Comparison of ENCODE assay signal across 14 cellular contexts in the genomic region with DNA sequence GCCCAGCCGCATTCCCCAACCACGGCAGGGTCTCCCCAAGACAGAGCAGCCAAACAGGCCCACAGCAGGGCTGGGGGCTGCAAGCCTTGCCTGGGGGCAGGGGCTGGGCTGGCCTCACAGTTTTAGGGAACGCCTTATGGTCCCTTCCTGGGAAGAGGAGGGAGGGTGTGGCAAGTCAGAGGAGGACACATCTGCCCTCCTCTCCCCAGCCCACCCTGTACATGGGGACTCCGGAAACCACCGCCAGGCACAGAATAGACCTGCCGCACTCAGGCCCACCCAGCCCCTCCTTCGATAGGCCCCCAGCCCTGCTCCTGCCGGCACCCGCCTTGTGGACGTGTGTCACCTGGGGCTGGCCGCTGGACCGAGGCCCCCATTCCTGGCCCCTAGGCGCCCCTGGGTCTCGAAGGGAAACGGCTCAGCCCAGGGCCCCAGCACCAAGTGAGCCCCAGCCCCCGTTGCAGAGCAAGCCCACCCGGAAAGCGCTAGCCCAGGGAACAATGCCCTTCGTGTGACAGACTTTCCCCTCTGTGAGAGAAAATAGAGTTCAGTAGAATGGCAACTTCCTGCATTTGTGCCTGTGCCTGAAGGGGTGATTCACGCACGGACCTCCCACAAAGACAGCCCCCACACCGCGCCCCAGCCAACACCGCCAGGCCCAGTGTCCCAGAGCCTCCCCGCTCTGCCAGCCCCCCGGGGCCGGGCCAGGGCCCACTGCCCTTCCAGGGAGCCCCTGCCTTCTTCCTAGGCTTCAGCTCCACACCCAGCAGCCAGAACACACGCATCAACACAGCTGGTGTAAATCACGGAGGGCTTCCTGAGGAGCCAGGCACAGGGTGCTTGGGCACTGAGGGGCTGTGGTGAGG. TPM values are rescaled to one million over a fixed set of nuclear protein-coding genes. Genes with fewer than 3 reads are reported as not detected.
DNase-seq lines count a peak whose midpoint lies in the region; ATAC-seq and TF ChIP-seq lines count a peak whose summit lies in the region.
"Had no signal": no experiment of that assay in that cellular context is flagged by ENCODE, and none has a peak within 500 bp of the region (broad histone marks: within the 10 kb centered on the region; RNA-seq: fewer than 3 reads in every experiment).

No MANE protein-coding gene starts in this region.

- no peak for DNase-seq in activated CD4-positive, CD25-positive, alpha-beta regulatory T cell treated with anti-CD3 and anti-CD28 coated beads, Interleukin-2, amount 50 U/mL, for 72 hours
- peak; percentile 98 to 99 for DNase-seq in SJSA1 (ENCODE audit: low read depth in 1 of 2, low spot score in 2 of 2)
- peak; percentile 25 for DNase-seq in epithelial cell of esophagus (ENCODE audit: low read depth)
- peak; percentile 28 for DNase-seq in stimulated activated CD4-positive, alpha-beta T cell treated with anti-CD3 and anti-CD28 coated beads, Interleukin-2, amount 100 ng/mL, for 4 hours (ENCODE audit: low read depth)
- DNase-seq in Ammon's horn (ENCODE audit: low spot score) = no peak
- no peak for DNase-seq in type B pancreatic cell (ENCODE audit: extremely low spot score, unreplicated experiment)
- DNase-seq: ACHN, NCI-H2107 had no signal

- peaks cover 65% of the 10 kb centered on the region for H3K4me1 ChIP-seq in SJSA1 (replicated peaks)

- no peaks in the 10 kb centered on the region for H3K9me3 Mint-ChIP-seq in type B pancreatic cell

- H3K36me3 Mint-ChIP-seq in type B pancreatic cell = no peaks in the 10 kb centered on the region

- no peaks in the 10 kb centered on the region for H3K27me3 ChIP-seq in SJSA1 (replicated peaks)

- no peak for TF ChIP-seq CTCF in epithelial cell of esophagus (IDR thresholded peaks at IDR 0.05; ENCODE audit: insufficient read depth, low read depth, low read length, missing control alignments)
- no peak for TF ChIP-seq CTCF in type B pancreatic cell (conservative IDR thresholded peaks at IDR 0.05)

- no peaks in the 10 kb centered on the region for H3K36me3 ChIP-seq in SJSA1
- H3K36me3 ChIP-seq: vagina had no signal

- H3K9me3 ChIP-seq in SJSA1 (replicated peaks) = peaks cover 3% of the 10 kb centered on the region
- H3K9me3 ChIP-seq: vagina had no signal

- ATAC-seq in activated CD4-positive, CD25-positive, alpha-beta regulatory T cell treated with anti-CD3 and anti-CD28 coated beads, Interleukin-2, amount 50 U/mL, for 24 hours = peak; percentile 56 to 57
- no peak for ATAC-seq in GM21528 (IDR thresholded peaks at IDR 0.05; ENCODE audit: low FRiP score, unreplicated experiment)
- ATAC-seq: GM23338 had no signal

- H3K4me3 Mint-ChIP-seq in type B pancreatic cell = no peak overlapping the region
- H3K4me3 Mint-ChIP-seq: GM23338 had no signal

- H3K27ac Mint-ChIP-seq in type B pancreatic cell = no peak overlapping the region
- H3K27ac Mint-ChIP-seq: GM23338, memory B cell had no signal

- no peak overlapping the region for H3K4me3 ChIP-seq in SJSA1
- H3K4me3 ChIP-seq in epithelial cell of esophagus (ENCODE audit: low read length) = no peak overlapping the region
- H3K4me3 ChIP-seq: GM23338, vagina had no signal

- H3K27ac ChIP-seq in SJSA1 = peak overlapping the region; percentile 90
- H3K27ac ChIP-seq: HL-60, vagina had no signal

- peaks cover 18% of the 10 kb centered on the region for H3K27me3 Mint-ChIP-seq in type B pancreatic cell

- H3K4me1 Mint-ChIP-seq in type B pancreatic cell (ENCODE audit: unreplicated experiment) = no peaks in the 10 kb centered on the region

RNA-seq across cellular contexts. Expression of gene NUDT14, which starts 12.0 kb away (rescaled TPM):
- total RNA-seq in SJSA1 (2014; rRNA removed; shearing (Covaris generic)) = 31.8 and 41.3 TPM in 2 replicates
- 33.3 and 49.6 TPM in 2 replicates for total RNA-seq in type B pancreatic cell (ENCODE audit: low replicate concordance)

RNA-seq across cellular contexts. Expression of gene JAG2, which starts 24.5 kb away (rescaled TPM):
- total RNA-seq in SJSA1 (2014; rRNA removed; shearing (Covaris generic)) = 125 and 160 TPM in 2 replicates
- 16.5 and 37.1 TPM in 2 replicates for total RNA-seq in type B pancreatic cell (ENCODE audit: low replicate concordance)

RNA-seq across cellular contexts. Expression of gene BTBD6, which starts 55.2 kb away (rescaled TPM):
- 80.3 and 80.5 TPM in 2 replicates for total RNA-seq in SJSA1 (2014; rRNA removed; shearing (Covaris generic))
- total RNA-seq in type B pancreatic cell (ENCODE audit: low replicate concordance) = 38.8 and 44.7 TPM in 2 replicates

Comparison
In these comparisons a context has a peak if more than half of its experiments do, and no peak if none do; other contexts are left out.
1. DNase-seq: peak in SJSA1 (2 of 2), epithelial cell of esophagus (single experiment) and stimulated activated CD4-positive, alpha-beta T cell treated with anti-CD3 and anti-CD28 coated beads, Interleukin-2, amount 100 ng/mL, for 4 hours (single experiment); none in activated CD4-positive, CD25-positive, alpha-beta regulatory T cell treated with anti-CD3 and anti-CD28 coated beads, Interleukin-2, amount 50 U/mL, for 72 hours (single experiment), Ammon's horn (single experiment) and type B pancreatic cell (single experiment).